ENCODE assay signal across 22 cellular contexts in genomic region chr15:65069779-65070546, GRCh38. TPM values are rescaled to one million over a fixed set of nuclear protein-coding genes. Genes with fewer than 3 reads are reported as not detected.
A peak's percentile ranks its signal among the peaks of the same experiment; 100 is the strongest.
DNase-seq lines count a peak whose midpoint lies in the region; ATAC-seq and TF ChIP-seq lines count a peak whose summit lies in the region.
"Had no signal": no experiment of that assay in that cellular context is flagged by ENCODE, and none has a peak within 500 bp of the region (broad histone marks: within the 10 kb centered on the region; RNA-seq: fewer than 3 reads in every experiment).

No MANE protein-coding gene starts in this region.

- H3K27me3 ChIP-seq in colonic mucosa (peaks cover 7% of the 10 kb centered on the region), right atrium auricular region (no peaks in the 10 kb centered on the region), neuronal stem cell (ENCODE audit: control insufficient read depth in 3 of 3, insufficient read depth in 3 of 3, low read depth in 1 of 3, low read length in 3 of 3) (peaks cover 0 to 46% (median 0%) of the 10 kb centered on the region in 3 experiments), upper lobe of left lung (peaks cover 0 to 13% (median 6%) of the 10 kb centered on the region in 4 donors)
- H3K27me3 ChIP-seq: tibial nerve had no signal

- no CpG with 5 or more reads among the region's 5 CpGs for WGBS in neuronal stem cell (ENCODE audit: extremely low coverage in 2 of 2, insufficient read length in 2 of 2, insufficient replicate concordance in 1 of 2), 2 donors
- 75 to 77% methylated on average over 5 of the region's 5 CpGs for WGBS in upper lobe of left lung, 2 donors

- no peak overlapping the region for H3K4me2 ChIP-seq in neuronal stem cell (ENCODE audit: insufficient read depth, low read length, poor library complexity, severe bottlenecking)

- no peak overlapping the region for H2AK5ac ChIP-seq in neuronal stem cell (ENCODE audit: low read depth, low read length)

- H4K91ac ChIP-seq in neuronal stem cell (ENCODE audit: low read depth, low read length, poor library complexity), result no peak overlapping the region

- no peak overlapping the region for H3K18ac ChIP-seq in neuronal stem cell (ENCODE audit: low read length)

- TF ChIP-seq POLR2A in upper lobe of left lung (IDR thresholded peaks at IDR 0.05), result no peak

- H2AFZ ChIP-seq in neuronal stem cell (ENCODE audit: low read length), result no peak overlapping the region

- no peak for DNase-seq in colonic mucosa
- no peak for DNase-seq in right atrium auricular region (ENCODE audit: low spot score)
- no peak for DNase-seq in neuronal stem cell (ENCODE audit: low spot score)
- DNase-seq in upper lobe of left lung, result no peak
- DNase-seq in NCI-H1092 treated with DMSO at 0.1 percent for 48 hours (lab: John Stamatoyannopoulos, UW), result no peak
- no peak for DNase-seq in NOMO-1 (lab: John Stamatoyannopoulos, UW; ENCODE audit: unreplicated experiment in 2 of 2)
- DNase-seq in cerebellar cortex (ENCODE audit: low spot score), result no peak
- DNase-seq: activated CD8-positive, alpha-beta T cell treated with anti-CD3 and anti-CD28 coated beads, Interleukin-2, amount 10 ng/mL, durations not matched to agents 7 days and 5 days; AML-193; DND-41; naive thymus-derived CD8-positive, alpha-beta T cell; NCI-H1694 treated with DMSO at 0.1 percent for 48 hours; stimulated activated CD4-positive, alpha-beta T cell treated with anti-CD3 and anti-CD28 coated beads, Interleukin-12 subunit alpha, Interleukin-12 subunit beta, amount 100 ng/mL, for 4 hours; T1000 had no signal

- no peak overlapping the region for H4K8ac ChIP-seq in neuronal stem cell (ENCODE audit: low read depth, low read length)

- ATAC-seq in upper lobe of left lung (ENCODE audit: low FRiP score in 2 of 2), result no peak
- ATAC-seq in HG03095 (IDR thresholded peaks at IDR 0.05; ENCODE audit: unreplicated experiment), result no peak
- ATAC-seq: activated CD8-positive, alpha-beta T cell treated with anti-CD3 and anti-CD28 coated beads, Interleukin-2, amount 10 ng/mL, durations not matched to agents 7 days and 5 days; activated naive CD4-positive, alpha-beta T cell treated with anti-CD3 and anti-CD28 coated beads, Interleukin-2, amount 50 U/mL, for 72 hours; naive thymus-derived CD8-positive, alpha-beta T cell had no signal

- H3K4me1 ChIP-seq in colonic mucosa (no peaks in the 10 kb centered on the region), right atrium auricular region (peaks cover 0 to 56% of the 10 kb centered on the region in 2 donors), neuronal stem cell (ENCODE audit: control insufficient read depth in 2 of 2, insufficient read depth in 1 of 2, low read depth in 1 of 2, low read length in 2 of 2) (peaks cover 8 to 22% of the 10 kb centered on the region in 2 donors), upper lobe of left lung (peaks cover 11 to 18% (median 14%) of the 10 kb centered on the region in 4 donors)

- no peak overlapping the region for H3K9ac ChIP-seq in colonic mucosa (ENCODE audit: low read depth in 2 of 2, low read length in 2 of 2)
- no peak overlapping the region for H3K9ac ChIP-seq in neuronal stem cell (ENCODE audit: low read depth, low read length, poor library complexity)

- no peak overlapping the region for H2BK12ac ChIP-seq in neuronal stem cell (ENCODE audit: low read length)

- H2BK5ac ChIP-seq in neuronal stem cell (ENCODE audit: low read length), result no peak overlapping the region

- no peak overlapping the region for H2BK120ac ChIP-seq in neuronal stem cell (ENCODE audit: low read depth, low read length)

- no peak overlapping the region for H3K4me3 ChIP-seq in colonic mucosa
- H3K4me3 ChIP-seq in right atrium auricular region, result no peak overlapping the region
- H3K4me3 ChIP-seq in neuronal stem cell (ENCODE audit: low read length in 2 of 2), result no peak overlapping the region
- no peak overlapping the region for H3K4me3 ChIP-seq in upper lobe of left lung
- H3K4me3 ChIP-seq: body of pancreas, tibial nerve had no signal

- TF ChIP-seq CTCF in colonic mucosa (IDR thresholded peaks at IDR 0.05), result no peak
- TF ChIP-seq CTCF in right atrium auricular region (IDR thresholded peaks at IDR 0.05), result no peak
- no peak for TF ChIP-seq CTCF in upper lobe of left lung (IDR thresholded peaks at IDR 0.05)

- no peaks in the 10 kb centered on the region for H3K79me1 ChIP-seq in neuronal stem cell (ENCODE audit: low read depth, low read length)

- H3K36me3 ChIP-seq in colonic mucosa (no peaks in the 10 kb centered on the region), right atrium auricular region (peaks cover 3% of the 10 kb centered on the region), neuronal stem cell (replicated peaks in 1 of 2; ENCODE audit: control insufficient read depth in 2 of 2, insufficient read depth in 2 of 2, low read length in 2 of 2) (no peaks in the 10 kb centered on the region), upper lobe of left lung (no peaks in the 10 kb centered on the region)
- H3K36me3 ChIP-seq: tibial nerve had no signal

- no peak overlapping the region for H3K14ac ChIP-seq in neuronal stem cell (ENCODE audit: low read length)

- intact Hi-C loops in colonic mucosa (cut with DNase I), result no loop called here

- no peak for TF ChIP-seq EP300 in upper lobe of left lung (IDR thresholded peaks at IDR 0.05)

- H2BK15ac ChIP-seq in neuronal stem cell (ENCODE audit: low read length), result peak overlapping the region; percentile 81

- H3K27ac ChIP-seq in colonic mucosa (peak overlapping the region; percentile 71), right atrium auricular region (peak overlapping the region; percentile 91 to 98), neuronal stem cell (replicated peaks; ENCODE audit: low read length) (no peak overlapping the region), upper lobe of left lung (peak overlapping the region; percentile 51 to 74 (median 54))
- H3K27ac ChIP-seq: body of pancreas, epithelial cell of prostate had no signal

- no peak overlapping the region for H3K4ac ChIP-seq in neuronal stem cell (ENCODE audit: low read length)

- H3K23ac ChIP-seq in neuronal stem cell (ENCODE audit: low read depth, low read length, poor library complexity), result no peak overlapping the region

- no peaks in the 10 kb centered on the region for H3K9me3 ChIP-seq in colonic mucosa
- no peaks in the 10 kb centered on the region for H3K9me3 ChIP-seq in right atrium auricular region
- H3K9me3 ChIP-seq in neuronal stem cell (replicated peaks in 1 of 2; ENCODE audit: control insufficient read depth in 2 of 2, insufficient read depth in 1 of 2, low read depth in 1 of 2, low read length in 2 of 2), result peaks cover 2 to 4% of the 10 kb centered on the region in 2 donors
- no peaks in the 10 kb centered on the region for H3K9me3 ChIP-seq in upper lobe of left lung
- H3K9me3 ChIP-seq: body of pancreas, tibial nerve had no signal

RNA-seq across cellular contexts. Expression of gene RASL12, which starts 2.2 kb away (rescaled TPM):
- total RNA-seq in colonic mucosa (1 to 10 TPM; 3.1 to 6.7 TPM), right atrium auricular region (100 to 1,000 TPM in 1 of 2 donors, 10 to 100 TPM in 1; 83.3 to 183 TPM), upper lobe of left lung (10 to 100 TPM; 12.8 to 49.9 (median 24.9) TPM)
- polyA plus RNA-seq in neuronal stem cell (2013, experiment 1 of 2), result 4.1 TPM
- polyA plus RNA-seq in neuronal stem cell (2013, experiment 2 of 2), result 4.2 TPM
- total RNA-seq: activated CD8-positive, alpha-beta T cell treated with anti-CD3 and anti-CD28 coated beads, Interleukin-2, amount 10 ng/mL, durations not matched to agents 7 days and 5 days; activated naive CD4-positive, alpha-beta T cell treated with anti-CD3 and anti-CD28 coated beads, Interleukin-2, amount 50 U/mL, for 72 hours; lung microvascular endothelial cell; naive thymus-derived CD8-positive, alpha-beta T cell had no signal
- polyA plus RNA-seq: naive thymus-derived CD8-positive, alpha-beta T cell had no signal

RNA-seq across cellular contexts. Expression of gene KBTBD13, which starts 6.6 kb away (rescaled TPM):
- not detected for total RNA-seq in colonic mucosa
- total RNA-seq in right atrium auricular region, result 1 to 10 TPM; 2.6 to 4.4 TPM
- 0.01 TPM for polyA plus RNA-seq in neuronal stem cell (2013, experiment 1 of 2)
- not detected for polyA plus RNA-seq in neuronal stem cell (2013, experiment 2 of 2)
- total RNA-seq in upper lobe of left lung, result not detected
- total RNA-seq: activated CD8-positive, alpha-beta T cell treated with anti-CD3 and anti-CD28 coated beads, Interleukin-2, amount 10 ng/mL, durations not matched to agents 7 days and 5 days; activated naive CD4-positive, alpha-beta T cell treated with anti-CD3 and anti-CD28 coated beads, Interleukin-2, amount 50 U/mL, for 72 hours; body of pancreas; lung microvascular endothelial cell; naive thymus-derived CD8-positive, alpha-beta T cell; progenitor cell of endocrine pancreas; RPMI7951; tibial nerve had no signal
- polyA plus RNA-seq: naive thymus-derived CD8-positive, alpha-beta T cell had no signal

RNA-seq across cellular contexts. Expression of gene SLC51B, which starts 24.8 kb away (rescaled TPM):
- total RNA-seq in colonic mucosa (100 to 1,000 TPM in 1 of 2 donors, 10 to 100 TPM in 1; 73.1 to 102 TPM), right atrium auricular region (not detected), upper lobe of left lung (1 to 10 TPM in 3 of 6 donors, under 1 TPM in 1, not detected in 2; 0.69 to 6.6 (median 4.4) TPM)
- polyA plus RNA-seq in neuronal stem cell (2013, experiment 1 of 2), result not detected
- polyA plus RNA-seq in neuronal stem cell (2013, experiment 2 of 2), result not detected
- total RNA-seq: activated CD8-positive, alpha-beta T cell treated with anti-CD3 and anti-CD28 coated beads, Interleukin-2, amount 10 ng/mL, durations not matched to agents 7 days and 5 days; activated naive CD4-positive, alpha-beta T cell treated with anti-CD3 and anti-CD28 coated beads, Interleukin-2, amount 50 U/mL, for 72 hours; body of pancreas; lung microvascular endothelial cell; naive thymus-derived CD8-positive, alpha-beta T cell; progenitor cell of endocrine pancreas; RPMI7951 had no signal
- polyA plus RNA-seq: naive thymus-derived CD8-positive, alpha-beta T cell had no signal

RNA-seq across cellular contexts. Expression of gene MTFMT, which starts 40.5 kb away (rescaled TPM):
- 10 to 100 TPM; 22.1 to 25.9 TPM for total RNA-seq in colonic mucosa
- total RNA-seq in right atrium auricular region, result 10 to 100 TPM; 24.1 to 25.9 TPM
- 14.3 TPM for polyA plus RNA-seq in neuronal stem cell (2013, experiment 1 of 2)
- polyA plus RNA-seq in neuronal stem cell (2013, experiment 2 of 2), result 14.6 TPM
- 10 to 100 TPM; 15.8 to 35.6 (median 25.5) TPM for total RNA-seq in upper lobe of left lung

RNA-seq across cellular contexts. Expression of gene UBAP1L, which starts 45.0 kb away (rescaled TPM):
- total RNA-seq in colonic mucosa (1 to 10 TPM; 1.2 to 3.7 TPM), right atrium auricular region (1 to 10 TPM in 1 of 2 donors, under 1 TPM in 1; 0.48 to 1.1 TPM), upper lobe of left lung (10 to 100 TPM in 1 of 6 donors, 1 to 10 TPM in 5; 3.3 to 10.5 (median 4.8) TPM)
- 1.0 TPM for polyA plus RNA-seq in neuronal stem cell (2013, experiment 1 of 2)
- 0.91 TPM for polyA plus RNA-seq in neuronal stem cell (2013, experiment 2 of 2)

Comparison
In these comparisons a context has a peak if more than half of its experiments do, and no peak if none do; other contexts are left out.
1. RNA of gene SLC51B, which starts 24.8 kb away (total RNA-seq): 73.1 to 102 TPM in colonic mucosa; 0.69 to 6.6 TPM in upper lobe of left lung and not detected in right atrium auricular region; every median in the first group is over 4 times any median in the second.